ENCODE assay signal across 8 cellular contexts in genomic region chr9:4366649-4367330, GRCh38.
DNase-seq lines count a peak whose midpoint lies in the region; ATAC-seq and TF ChIP-seq lines count a peak whose summit lies in the region.

No MANE protein-coding gene starts in this region.

- H3K4me1 Mint-ChIP-seq in activated naive CD4-positive, alpha-beta T cell treated with anti-CD3 and anti-CD28 coated beads, Interleukin-2, amount 10 ng/mL, durations not matched to agents 7 days and 5 days, result no peaks in the 10 kb centered on the region

- H3K27ac Mint-ChIP-seq in activated naive CD4-positive, alpha-beta T cell treated with anti-CD3 and anti-CD28 coated beads, Interleukin-2, amount 10 ng/mL, durations not matched to agents 7 days and 5 days, result no peak overlapping the region

- H3K36me3 ChIP-seq in BE2C, result no peaks in the 10 kb centered on the region

- ATAC-seq in HG02973 (IDR thresholded peaks at IDR 0.05; ENCODE audit: unreplicated experiment), result no peak

- no peaks in the 10 kb centered on the region for H3K9me3 Mint-ChIP-seq in activated naive CD4-positive, alpha-beta T cell treated with anti-CD3 and anti-CD28 coated beads, Interleukin-2, amount 10 ng/mL, durations not matched to agents 7 days and 5 days

- no peaks in the 10 kb centered on the region for H3K4me1 ChIP-seq in BE2C

- DNase-seq in BE2C, result peak; percentile 24
- peak; percentile 33 for DNase-seq in GM20000 (ENCODE audit: low spot score)
- DNase-seq in NCI-H69 (lab: John Stamatoyannopoulos, UW), result peak; percentile 75
- peak; percentile 46 for DNase-seq in activated naive CD4-positive, alpha-beta T cell treated with anti-CD3 and anti-CD28 coated beads, Interleukin-2, amount 10 ng/mL, durations not matched to agents 7 days and 5 days
- peak; percentile 29 to 87 (median 68) for DNase-seq in head of caudate nucleus
- peak; percentile 10 for DNase-seq in retina
- DNase-seq in activated CD4-positive, CD25-positive, alpha-beta regulatory T cell (lab: John Stamatoyannopoulos, UW), result no peak

- H3K36me3 Mint-ChIP-seq in activated naive CD4-positive, alpha-beta T cell treated with anti-CD3 and anti-CD28 coated beads, Interleukin-2, amount 10 ng/mL, durations not matched to agents 7 days and 5 days, result no peaks in the 10 kb centered on the region

- no peaks in the 10 kb centered on the region for H3K9me3 ChIP-seq in BE2C

- H3K4me3 ChIP-seq in BE2C (ENCODE audit: low read depth, low read length), result no peak overlapping the region

- CTCF ChIA-PET in activated naive CD4-positive, alpha-beta T cell treated with anti-CD3 and anti-CD28 coated beads, Interleukin-2, amount 10 ng/mL, durations not matched to agents 7 days and 5 days (lab: Charles Lee), result interaction anchor here (0.6 to 4.4 kb wide), 22 partner anchors 10 to 1876 kb away, joined by 3 to 75 read pairs (median 4); no protein-coding TSS in a partner anchor

- TF ChIP-seq CTCF in BE2C (IDR thresholded peaks at IDR 0.05; ENCODE audit: low read depth, low read length) (peak; percentile 73), GM20000 (IDR thresholded peaks at IDR 0.05; ENCODE audit: extremely low read depth, missing control alignments) (peak; percentile 54)

- intact Hi-C loops in head of caudate nucleus (cut with DNase I), result loop anchor here (2.0 to 10.0 kb wide), 2 partner anchors 56 to 622 kb away; no protein-coding TSS in a partner anchor

- H3K27me3 Mint-ChIP-seq in activated naive CD4-positive, alpha-beta T cell treated with anti-CD3 and anti-CD28 coated beads, Interleukin-2, amount 10 ng/mL, durations not matched to agents 7 days and 5 days, result peaks cover 5% of the 10 kb centered on the region

- no peaks in the 10 kb centered on the region; the same call in 1 of the 2 replicates for H3K27me3 ChIP-seq in BE2C

- H3K4me3 Mint-ChIP-seq in activated naive CD4-positive, alpha-beta T cell treated with anti-CD3 and anti-CD28 coated beads, Interleukin-2, amount 10 ng/mL, durations not matched to agents 7 days and 5 days, result no peak overlapping the region

Comparison
In these comparisons a context has a peak if more than half of its experiments do, and no peak if none do; other contexts are left out.
1. DNase-seq: peak in BE2C (single experiment), GM20000 (single experiment), NCI-H69 (single experiment), activated naive CD4-positive, alpha-beta T cell treated with anti-CD3 and anti-CD28 coated beads, Interleukin-2, amount 10 ng/mL, durations not matched to agents 7 days and 5 days (single experiment), head of caudate nucleus (42 of 42) and retina (single experiment); none in activated CD4-positive, CD25-positive, alpha-beta regulatory T cell (0 of 4).